Comparison of ENCODE assay signal across 8 cellular contexts in the genomic region with DNA sequence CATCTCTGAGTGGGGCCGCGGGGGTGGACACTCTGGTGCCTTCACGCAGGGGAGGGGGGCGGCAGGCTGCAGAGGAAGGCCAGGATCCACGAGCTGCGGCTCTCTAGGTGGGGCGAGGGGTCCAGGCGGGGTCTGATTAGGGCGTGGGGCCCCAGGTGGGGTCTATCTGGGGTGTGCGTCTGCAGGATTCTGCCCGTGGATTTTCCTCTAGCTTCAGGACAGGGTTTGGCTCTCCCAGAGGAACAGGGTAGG. TPM values are rescaled to one million over a fixed set of nuclear protein-coding genes. Genes with fewer than 3 reads are reported as not detected.
A peak's percentile ranks its signal among the peaks of the same experiment; 100 is the strongest.
DNase-seq lines count a peak whose midpoint lies in the region; ATAC-seq and TF ChIP-seq lines count a peak whose summit lies in the region.

No MANE protein-coding gene starts in this region.

- peak overlapping the region; percentile 78 to 89 (median 85) for H3K4me3 Mint-ChIP-seq in CD8-positive, alpha-beta memory T cell
- H3K4me3 Mint-ChIP-seq in naive thymus-derived CD4-positive, alpha-beta T cell = peak overlapping the region; percentile 78 to 89 (median 87)

- POLR2A ChIA-PET in CD8-positive, alpha-beta memory T cell (lab: Charles Lee) = no interaction called here
- POLR2A ChIA-PET in naive thymus-derived CD4-positive, alpha-beta T cell (lab: Charles Lee) = no interaction called here

- H3K9ac ChIP-seq in duodenal mucosa (ENCODE audit: low read depth in 1 of 2, low read length in 2 of 2) = peak overlapping the region; percentile 61 to 68

- TF ChIP-seq RAD21 in Ishikawa (IDR thresholded peaks at IDR 0.05; ENCODE audit: low read depth) = no peak

- H3K36me3 ChIP-seq in CD8-positive, alpha-beta memory T cell (ENCODE audit: insufficient read depth, low read length) = no peaks in the 10 kb centered on the region
- peaks cover 10 to 22% of the 10 kb centered on the region in 2 donors for H3K36me3 ChIP-seq in duodenal mucosa (ENCODE audit: control insufficient read depth in 1 of 2, insufficient read depth in 2 of 2, low read length in 2 of 2)
- H3K36me3 ChIP-seq in naive thymus-derived CD4-positive, alpha-beta T cell (ENCODE audit: control insufficient read depth in 2 of 3, insufficient read depth in 3 of 3, low read length in 3 of 3) = peaks cover 0 to 20% (median 0%) of the 10 kb centered on the region in 3 experiments

- peak overlapping the region; percentile 73 for H3K4me3 ChIP-seq in CD8-positive, alpha-beta memory T cell (ENCODE audit: low read length)
- peak overlapping the region; percentile 77 to 80 for H3K4me3 ChIP-seq in duodenal mucosa (ENCODE audit: low read depth in 1 of 2, low read length in 2 of 2)
- H3K4me3 ChIP-seq in naive thymus-derived CD4-positive, alpha-beta T cell (ENCODE audit: low read length) = peak overlapping the region; percentile 52

- H3K27me3 ChIP-seq in CD8-positive, alpha-beta memory T cell (ENCODE audit: insufficient read depth, low read length, poor library complexity, severe bottlenecking) = no peaks in the 10 kb centered on the region
- peaks cover 0 to 4% of the 10 kb centered on the region in 2 donors for H3K27me3 ChIP-seq in duodenal mucosa (ENCODE audit: control insufficient read depth in 1 of 2, insufficient read depth in 2 of 2, low read length in 2 of 2)
- no peaks in the 10 kb centered on the region for H3K27me3 ChIP-seq in naive thymus-derived CD4-positive, alpha-beta T cell (ENCODE audit: control insufficient read depth in 2 of 2, insufficient read depth in 2 of 2, low read length in 2 of 2)

- no peaks in the 10 kb centered on the region for H3K9me3 Mint-ChIP-seq in CD8-positive, alpha-beta memory T cell
- peaks cover 0 to 8% (median 4%) of the 10 kb centered on the region in 11 donors for H3K9me3 Mint-ChIP-seq in naive thymus-derived CD4-positive, alpha-beta T cell

- DNase-seq in CD8-positive, alpha-beta memory T cell = no peak
- DNase-seq in naive thymus-derived CD4-positive, alpha-beta T cell = no peak
- no peak for DNase-seq in ureter (ENCODE audit: low spot score)
- DNase-seq in foreskin melanocyte = no peak
- no peak for DNase-seq in NCI-H1930 (lab: John Stamatoyannopoulos, UW)

- H3K27ac Mint-ChIP-seq in CD8-positive, alpha-beta memory T cell = peak overlapping the region in 7 of 8 donors; percentile 56 to 85 (median 71)
- H3K27ac Mint-ChIP-seq in naive thymus-derived CD4-positive, alpha-beta T cell = peak overlapping the region; percentile 43 to 90 (median 74)

- H3K27ac ChIP-seq in CD8-positive, alpha-beta memory T cell (ENCODE audit: low read depth, low read length) = no peak overlapping the region
- no peak overlapping the region for H3K27ac ChIP-seq in duodenal mucosa (ENCODE audit: low read depth, low read length)
- peak overlapping the region; percentile 69 for H3K27ac ChIP-seq in naive thymus-derived CD4-positive, alpha-beta T cell (ENCODE audit: low read depth, low read length)

- no peak for ATAC-seq in naive thymus-derived CD4-positive, alpha-beta T cell
- ATAC-seq in HG02884 (IDR thresholded peaks at IDR 0.05; ENCODE audit: unreplicated experiment) = no peak

- TF ChIP-seq EP300 in Ishikawa (IDR thresholded peaks at IDR 0.05; ENCODE audit: borderline replicate concordance) = no peak

- peaks cover 2 to 5% of the 10 kb centered on the region in 2 donors for H3K27me3 Mint-ChIP-seq in CD8-positive, alpha-beta memory T cell
- peaks cover 0 to 9% (median 6%) of the 10 kb centered on the region in 5 donors for H3K27me3 Mint-ChIP-seq in naive thymus-derived CD4-positive, alpha-beta T cell

- intact Hi-C loops in naive thymus-derived CD4-positive, alpha-beta T cell (cut with micrococcal nuclease) = loop anchor here (1.0 to 5.0 kb wide), 4 partner anchors 59 to 678 kb away; a partner anchor contains a TSS

- CTCF ChIA-PET in CD8-positive, alpha-beta memory T cell (lab: Charles Lee) = no interaction called here
- CTCF ChIA-PET in naive thymus-derived CD4-positive, alpha-beta T cell (lab: Charles Lee) = no interaction called here

- H3K9me3 ChIP-seq in CD8-positive, alpha-beta memory T cell (ENCODE audit: low read length) = no peaks in the 10 kb centered on the region
- H3K9me3 ChIP-seq in duodenal mucosa (ENCODE audit: control insufficient read depth in 1 of 2, low read length in 2 of 2) = no peaks in the 10 kb centered on the region
- H3K9me3 ChIP-seq in naive thymus-derived CD4-positive, alpha-beta T cell (ENCODE audit: control insufficient read depth in 2 of 3, low read length in 3 of 3) = no peaks in the 10 kb centered on the region

- peaks cover 19 to 39% (median 27%) of the 10 kb centered on the region in 3 donors for H3K4me1 Mint-ChIP-seq in CD8-positive, alpha-beta memory T cell
- peaks cover 9 to 34% (median 23%) of the 10 kb centered on the region in 7 donors for H3K4me1 Mint-ChIP-seq in naive thymus-derived CD4-positive, alpha-beta T cell

- H3K36me3 Mint-ChIP-seq in CD8-positive, alpha-beta memory T cell = peaks cover 0 to 13% (median 2%) of the 10 kb centered on the region in 3 donors
- H3K36me3 Mint-ChIP-seq in naive thymus-derived CD4-positive, alpha-beta T cell = peaks cover 0 to under 1% (median 0%) of the 10 kb centered on the region in 5 donors

- peaks cover 20% of the 10 kb centered on the region for H3K4me1 ChIP-seq in CD8-positive, alpha-beta memory T cell (ENCODE audit: insufficient read depth, low read length)
- peaks cover 13 to 36% of the 10 kb centered on the region in 2 donors for H3K4me1 ChIP-seq in duodenal mucosa (ENCODE audit: control insufficient read depth in 1 of 2, insufficient read depth in 2 of 2, low read length in 2 of 2)
- H3K4me1 ChIP-seq in naive thymus-derived CD4-positive, alpha-beta T cell (ENCODE audit: control insufficient read depth in 2 of 2, insufficient read depth in 2 of 2, low read length in 2 of 2) = peaks cover 2 to 10% of the 10 kb centered on the region in 2 donors

TF ChIP-seq in Ishikawa, 13 proteins besides CTCF, POLR2A, EP300 and RAD21:
- TF ChIP-seq YY1 (IDR thresholded peaks at IDR 0.05; ENCODE audit: low read depth) (no peak), TAF1 (IDR thresholded peaks at IDR 0.05; ENCODE audit: low read depth) (peak; percentile 8; the same call in 1 of the 2 replicates)

RNA-seq across cellular contexts. Expression of a gene that starts 6.3 kb away (rescaled TPM):
- total RNA-seq in CD8-positive, alpha-beta memory T cell = 10 to 100 TPM; 23.1 to 25.8 TPM
- 28.0 TPM for polyA plus RNA-seq in CD8-positive, alpha-beta memory T cell
- 10 to 100 TPM; 12.1 to 36.8 (median 26.3) TPM for total RNA-seq in naive thymus-derived CD4-positive, alpha-beta T cell
- polyA plus RNA-seq in naive thymus-derived CD4-positive, alpha-beta T cell = 10 to 100 TPM; 32.3 to 35.1 TPM
- 21.3 TPM for total RNA-seq in ureter

RNA-seq across cellular contexts. Expression of a gene that starts 6.4 kb away (rescaled TPM):
- total RNA-seq in CD8-positive, alpha-beta memory T cell = 10 to 100 TPM; 27.0 to 28.4 TPM
- 47.4 TPM for polyA plus RNA-seq in CD8-positive, alpha-beta memory T cell
- 10 to 100 TPM; 18.5 to 31.8 (median 27.8) TPM for total RNA-seq in naive thymus-derived CD4-positive, alpha-beta T cell
- polyA plus RNA-seq in naive thymus-derived CD4-positive, alpha-beta T cell = 10 to 100 TPM; 46.9 to 69.5 TPM
- 31.1 TPM for total RNA-seq in ureter
